23 cellular contexts compared by ENCODE assay signal in genomic region chr7:100752994-100753393, GRCh38. TPM values are rescaled to one million over a fixed set of nuclear protein-coding genes. Genes with fewer than 3 reads are reported as not detected.
DNase-seq lines count a peak whose midpoint lies in the region; ATAC-seq and TF ChIP-seq lines count a peak whose summit lies in the region.
"Had no signal": no experiment of that assay in that cellular context is flagged by ENCODE, and none has a peak within 500 bp of the region (broad histone marks: within the 10 kb centered on the region; RNA-seq: fewer than 3 reads in every experiment).

No MANE protein-coding gene starts in this region.

- H3K36me3 Mint-ChIP-seq in activated naive CD4-positive, alpha-beta T cell treated with anti-CD3 and anti-CD28 coated beads, Interleukin-2, amount 10 ng/mL, durations not matched to agents 7 days and 5 days, result no peaks in the 10 kb centered on the region
- no peaks in the 10 kb centered on the region for H3K36me3 Mint-ChIP-seq in activated naive CD4-positive, alpha-beta T cell treated with anti-CD3 and anti-CD28 coated beads for 36 hours (ENCODE audit: low read depth)
- H3K36me3 Mint-ChIP-seq in osteocyte (ENCODE audit: unreplicated experiment), result no peaks in the 10 kb centered on the region
- H3K36me3 Mint-ChIP-seq: CD8-positive, alpha-beta memory T cell had no signal

- no peak overlapping the region for H3K4me2 ChIP-seq in trophoblast cell (ENCODE audit: low read length)

- H3K4me1 ChIP-seq in trophoblast cell (ENCODE audit: control insufficient read depth in 1 of 2, insufficient read depth in 2 of 2, low read length in 2 of 2) (no peaks in the 10 kb centered on the region), gastroesophageal sphincter (no peaks in the 10 kb centered on the region)

- no peaks in the 10 kb centered on the region for H3K36me3 ChIP-seq in H7 (replicated peaks; ENCODE audit: control insufficient read depth, insufficient read depth, low read length)
- no peaks in the 10 kb centered on the region for H3K36me3 ChIP-seq in trophoblast cell (ENCODE audit: control insufficient read depth in 1 of 2, insufficient read depth in 2 of 2, low read length in 2 of 2)
- H3K36me3 ChIP-seq in gastroesophageal sphincter, result no peaks in the 10 kb centered on the region

- peaks cover 2% of the 10 kb centered on the region; the same call in 1 of the 2 replicates for H3K27me3 ChIP-seq in H7 (ENCODE audit: control insufficient read depth, insufficient read depth, low read length)
- H3K27me3 ChIP-seq in trophoblast cell (ENCODE audit: insufficient read depth, low read length), result peaks cover 2% of the 10 kb centered on the region
- H3K27me3 ChIP-seq in gastroesophageal sphincter, result peaks cover 41% of the 10 kb centered on the region

- no peaks in the 10 kb centered on the region for H3K79me1 ChIP-seq in trophoblast cell (ENCODE audit: low read length)

- no peak overlapping the region for H2BK5ac ChIP-seq in trophoblast cell (ENCODE audit: low read depth, low read length, poor library complexity)

- H3K27me3 Mint-ChIP-seq in activated naive CD4-positive, alpha-beta T cell treated with anti-CD3 and anti-CD28 coated beads, Interleukin-2, amount 10 ng/mL, durations not matched to agents 7 days and 5 days, result peaks cover 39% of the 10 kb centered on the region
- peaks cover 4% of the 10 kb centered on the region for H3K27me3 Mint-ChIP-seq in activated naive CD4-positive, alpha-beta T cell treated with anti-CD3 and anti-CD28 coated beads for 36 hours (ENCODE audit: low read depth)
- H3K27me3 Mint-ChIP-seq in osteocyte (ENCODE audit: unreplicated experiment), result peaks cover 34% of the 10 kb centered on the region

- ATAC-seq in gastroesophageal sphincter, result no peak

- no peak overlapping the region for H2AFZ ChIP-seq in trophoblast cell (ENCODE audit: insufficient read depth, low read length, poor library complexity)

- no peak overlapping the region for H4K8ac ChIP-seq in trophoblast cell (ENCODE audit: low read depth, low read length)

- no peak overlapping the region for H3K18ac ChIP-seq in trophoblast cell (ENCODE audit: low read length)

- no peak overlapping the region for H3K27ac ChIP-seq in trophoblast cell (ENCODE audit: low read depth, low read length)
- H3K27ac ChIP-seq in gastroesophageal sphincter, result no peak overlapping the region
- H3K27ac ChIP-seq: HL-60 had no signal

- H3K4me3 Mint-ChIP-seq in activated naive CD4-positive, alpha-beta T cell treated with anti-CD3 and anti-CD28 coated beads, Interleukin-2, amount 10 ng/mL, durations not matched to agents 7 days and 5 days, result no peak overlapping the region
- H3K4me3 Mint-ChIP-seq in activated naive CD4-positive, alpha-beta T cell treated with anti-CD3 and anti-CD28 coated beads for 36 hours, result no peak overlapping the region
- no peak overlapping the region for H3K4me3 Mint-ChIP-seq in osteocyte (ENCODE audit: unreplicated experiment)
- H3K4me3 Mint-ChIP-seq: CD8-positive, alpha-beta memory T cell had no signal

- no peak overlapping the region for H4K12ac ChIP-seq in trophoblast cell (ENCODE audit: low read depth, low read length)

- no peak overlapping the region for H3K4ac ChIP-seq in trophoblast cell (ENCODE audit: low read depth, low read length)

- no peaks in the 10 kb centered on the region for H3K79me2 ChIP-seq in trophoblast cell (ENCODE audit: control insufficient read depth, insufficient read depth, low read length, poor library complexity)

- no peak for DNase-seq in activated naive CD4-positive, alpha-beta T cell treated with anti-CD3 and anti-CD28 coated beads, Interleukin-2, amount 10 ng/mL, durations not matched to agents 7 days and 5 days
- DNase-seq in activated naive CD4-positive, alpha-beta T cell treated with anti-CD3 and anti-CD28 coated beads for 36 hours, result no peak
- DNase-seq in H7 (peak; percentile 7), RKO (ENCODE audit: low spot score) (peak; percentile 18), trophoblast cell (no peak), osteocyte (ENCODE audit: extremely low spot score, unreplicated experiment) (no peak)
- DNase-seq: ACHN; C1 segment of cervical spinal cord; CD8-positive, alpha-beta memory T cell; DMS79 treated with DMSO at 0.1 percent for 48 hours; IMR-90; MM.1S; NCI-H1105; NCI-H2081; NCI-H510A treated with DMSO at 0.1 percent for 48 hours; NCI-H774; SHP77 had no signal

- H3K23ac ChIP-seq in trophoblast cell (ENCODE audit: low read length), result peak overlapping the region; percentile 46

- peak overlapping the region; percentile 64 for H3K27ac Mint-ChIP-seq in activated naive CD4-positive, alpha-beta T cell treated with anti-CD3 and anti-CD28 coated beads, Interleukin-2, amount 10 ng/mL, durations not matched to agents 7 days and 5 days
- no peak overlapping the region for H3K27ac Mint-ChIP-seq in activated naive CD4-positive, alpha-beta T cell treated with anti-CD3 and anti-CD28 coated beads for 36 hours
- no peak overlapping the region for H3K27ac Mint-ChIP-seq in osteocyte (ENCODE audit: unreplicated experiment)

- no peak overlapping the region for H2AK5ac ChIP-seq in trophoblast cell (ENCODE audit: low read length)

- CTCF ChIA-PET in activated naive CD4-positive, alpha-beta T cell treated with anti-CD3 and anti-CD28 coated beads, Interleukin-2, amount 10 ng/mL, durations not matched to agents 7 days and 5 days (lab: Charles Lee), result no interaction called here
- CTCF ChIA-PET in activated naive CD4-positive, alpha-beta T cell treated with anti-CD3 and anti-CD28 coated beads for 36 hours (lab: Charles Lee), result no interaction called here

- no peak overlapping the region for H3K14ac ChIP-seq in trophoblast cell (ENCODE audit: low read length)

- H3K9me3 ChIP-seq in trophoblast cell (ENCODE audit: insufficient read depth, low read depth, low read length) (peaks cover 2% of the 10 kb centered on the region), gastroesophageal sphincter (no peaks in the 10 kb centered on the region)

- H3K9me3 Mint-ChIP-seq in activated naive CD4-positive, alpha-beta T cell treated with anti-CD3 and anti-CD28 coated beads, Interleukin-2, amount 10 ng/mL, durations not matched to agents 7 days and 5 days, result no peaks in the 10 kb centered on the region
- no peaks in the 10 kb centered on the region for H3K9me3 Mint-ChIP-seq in activated naive CD4-positive, alpha-beta T cell treated with anti-CD3 and anti-CD28 coated beads for 36 hours
- no peaks in the 10 kb centered on the region for H3K9me3 Mint-ChIP-seq in osteocyte (ENCODE audit: unreplicated experiment)
- H3K9me3 Mint-ChIP-seq: CD8-positive, alpha-beta memory T cell had no signal

- H2BK120ac ChIP-seq in trophoblast cell (ENCODE audit: insufficient read depth, low read length, poor library complexity), result no peak overlapping the region

- no peak overlapping the region for H2BK12ac ChIP-seq in trophoblast cell (ENCODE audit: low read length)

- no peak for TF ChIP-seq CTCF in gastroesophageal sphincter (IDR thresholded peaks at IDR 0.05)
- TF ChIP-seq CTCF in osteocyte (IDR thresholded peaks at IDR 0.05), result no peak

- H4K91ac ChIP-seq in trophoblast cell (ENCODE audit: low read depth, low read length), result no peak overlapping the region

- H3K4me3 ChIP-seq in H7 (ENCODE audit: insufficient read depth, low read depth, low read length) (no peak overlapping the region), trophoblast cell (ENCODE audit: low read depth, low read length) (no peak overlapping the region), gastroesophageal sphincter (no peak overlapping the region)

- intact Hi-C loops in activated naive CD4-positive, alpha-beta T cell treated with anti-CD3 and anti-CD28 coated beads for 36 hours (cut with micrococcal nuclease), result no loop called here

- no peak overlapping the region for H3K9ac ChIP-seq in trophoblast cell (ENCODE audit: low read length)

- no peaks in the 10 kb centered on the region for H3K4me1 Mint-ChIP-seq in activated naive CD4-positive, alpha-beta T cell treated with anti-CD3 and anti-CD28 coated beads, Interleukin-2, amount 10 ng/mL, durations not matched to agents 7 days and 5 days
- H3K4me1 Mint-ChIP-seq in activated naive CD4-positive, alpha-beta T cell treated with anti-CD3 and anti-CD28 coated beads for 36 hours (ENCODE audit: low read depth), result no peaks in the 10 kb centered on the region
- H3K4me1 Mint-ChIP-seq in osteocyte (ENCODE audit: unreplicated experiment), result no peaks in the 10 kb centered on the region
- H3K4me1 Mint-ChIP-seq: CD8-positive, alpha-beta memory T cell had no signal

- WGBS in trophoblast cell (ENCODE audit: extremely low coverage, insufficient coverage, insufficient read length), result no CpG with 5 or more reads among the region's 5 CpGs
- 90 to 100% methylated on average over 2 to 4 of the region's 5 CpGs for WGBS in gastroesophageal sphincter (ENCODE audit: low coverage in 1 of 2), 2 donors

- no peak for TF ChIP-seq POLR2A in gastroesophageal sphincter (IDR thresholded peaks at IDR 0.05)

- TF ChIP-seq EP300 in gastroesophageal sphincter (IDR thresholded peaks at IDR 0.05), result no peak

RNA-seq across cellular contexts. Expression of gene ZAN, which starts 19.6 kb away (rescaled TPM):
- not detected for total RNA-seq in activated naive CD4-positive, alpha-beta T cell treated with anti-CD3 and anti-CD28 coated beads for 36 hours
- 0.03 TPM in 1 of 2 replicates, not detected in the other for total RNA-seq in H7 (2014; rRNA removed; shearing (Covaris generic))
- not detected in 2 replicates for polyA plus RNA-seq in trophoblast cell (2013)
- total RNA-seq in gastroesophageal sphincter, result not detected
- total RNA-seq in osteocyte, result not detected in 2 replicates
- total RNA-seq: CD8-positive, alpha-beta memory T cell; G401; HT1080; IMR-90; LHCN-M2; OCI-LY7 had no signal
- polyA plus RNA-seq: CD8-positive, alpha-beta memory T cell; IMR-90 had no signal

RNA-seq across cellular contexts. Expression of gene EPO, which starts 32.7 kb away (rescaled TPM):
- total RNA-seq in activated naive CD4-positive, alpha-beta T cell treated with anti-CD3 and anti-CD28 coated beads for 36 hours, result not detected
- total RNA-seq in H7 (2014; rRNA removed; shearing (Covaris generic)), result 0.15 TPM in 1 of 2 replicates, not detected in the other
- polyA plus RNA-seq in trophoblast cell (2013), result 0.48 and 0.65 TPM in 2 replicates
- total RNA-seq in gastroesophageal sphincter (not detected), osteocyte (not detected in 2 replicates)
- total RNA-seq: G401, HT1080, IMR-90 had no signal
- polyA plus RNA-seq: CD8-positive, alpha-beta memory T cell; IMR-90 had no signal

RNA-seq across cellular contexts. Expression of gene POP7, which starts 47.1 kb away (rescaled TPM):
- total RNA-seq in activated naive CD4-positive, alpha-beta T cell treated with anti-CD3 and anti-CD28 coated beads for 36 hours, result 10 to 100 TPM; 23.2 to 29.6 TPM
- total RNA-seq in H7 (2014; rRNA removed; shearing (Covaris generic)), result 95.0 and 128 TPM in 2 replicates
- polyA plus RNA-seq in trophoblast cell (2013), result 78.2 and 84.1 TPM in 2 replicates
- 10 to 100 TPM; 31.4 to 40.6 (median 33.2) TPM for total RNA-seq in gastroesophageal sphincter
- total RNA-seq in osteocyte, result 19.3 and 26.3 TPM in 2 replicates

RNA-seq across cellular contexts. Expression of gene GIGYF1, which starts 58.9 kb away (rescaled TPM):
- 10 to 100 TPM; 32.8 to 37.8 TPM for total RNA-seq in activated naive CD4-positive, alpha-beta T cell treated with anti-CD3 and anti-CD28 coated beads for 36 hours
- 48.2 and 66.4 TPM in 2 replicates for total RNA-seq in H7 (2014; rRNA removed; shearing (Covaris generic))
- 16.4 and 17.3 TPM in 2 replicates for polyA plus RNA-seq in trophoblast cell (2013)
- total RNA-seq in gastroesophageal sphincter (10 to 100 TPM; 20.4 to 43.3 (median 31.0) TPM), osteocyte (56.3 and 64.6 TPM in 2 replicates)

Comparison
In these comparisons a context has a peak if more than half of its experiments do, and no peak if none do; other contexts are left out.
1. DNase-seq: peak in H7 (single experiment) and RKO (single experiment); none in activated naive CD4-positive, alpha-beta T cell treated with anti-CD3 and anti-CD28 coated beads, Interleukin-2, amount 10 ng/mL, durations not matched to agents 7 days and 5 days (single experiment), activated naive CD4-positive, alpha-beta T cell treated with anti-CD3 and anti-CD28 coated beads for 36 hours (single experiment), trophoblast cell (0 of 2) and osteocyte (single experiment).